Comparison of ENCODE assay signal across 18 cellular contexts in genomic region chr13:113632706-113633484, GRCh38. TPM values are rescaled to one million over a fixed set of nuclear protein-coding genes. Genes with fewer than 3 reads are reported as not detected.
"Had no signal": no experiment of that assay in that cellular context is flagged by ENCODE, and none has a peak within 500 bp of the region (broad histone marks: within the 10 kb centered on the region; RNA-seq: fewer than 3 reads in every experiment).

No MANE protein-coding gene starts in this region.

- DNase-seq: activated B cell treated with CpG ODN at 0.5 μM for 24 hours; activated CD4-positive, alpha-beta T cell treated with anti-CD3 and anti-CD28 coated beads, Interleukin-2, amount 10 ng/mL, durations not matched to agents 24 days and 14 days; foreskin melanocyte; mesenchymal stem cell; SK-N-SH; small intestine; substantia nigra had no signal

- FAIRE-seq: astrocyte, colon, endothelial cell of umbilical vein, pancreas, small intestine had no signal

- H3K27ac Mint-ChIP-seq: activated B cell treated with CpG ODN at 0.5 μM for 24 hours; activated CD4-positive, alpha-beta T cell treated with anti-CD3 and anti-CD28 coated beads, Interleukin-2, amount 10 ng/mL, durations not matched to agents 24 days and 14 days; neural progenitor cell; stimulated activated effector memory CD8-positive, alpha-beta T cell treated with anti-CD3 and anti-CD28 coated beads, Interleukin-12 subunit alpha, Interleukin-12 subunit beta, amount 100 ng/mL, for 72 hours; T-helper 1 cell treated with Interleukin-12 subunit alpha and Interleukin-12 subunit beta and Interleukin-4 antibody, amounts not matched to agents 30 μg/mL and 1 μg/mL, for 36 hours had no signal

- H3K4me3 Mint-ChIP-seq: activated B cell treated with CpG ODN at 0.5 μM for 24 hours; activated CD4-positive, alpha-beta T cell treated with anti-CD3 and anti-CD28 coated beads, Interleukin-2, amount 10 ng/mL, durations not matched to agents 24 days and 14 days; neural progenitor cell; stimulated activated effector memory CD8-positive, alpha-beta T cell treated with anti-CD3 and anti-CD28 coated beads, Interleukin-12 subunit alpha, Interleukin-12 subunit beta, amount 100 ng/mL, for 72 hours; T-helper 1 cell treated with Interleukin-12 subunit alpha and Interleukin-12 subunit beta and Interleukin-4 antibody, amounts not matched to agents 30 μg/mL and 1 μg/mL, for 36 hours had no signal

- H3K9me3 Mint-ChIP-seq: activated B cell treated with CpG ODN at 0.5 μM for 24 hours; activated CD4-positive, alpha-beta T cell treated with anti-CD3 and anti-CD28 coated beads, Interleukin-2, amount 10 ng/mL, durations not matched to agents 24 days and 14 days; neural progenitor cell; stimulated activated effector memory CD8-positive, alpha-beta T cell treated with anti-CD3 and anti-CD28 coated beads, Interleukin-12 subunit alpha, Interleukin-12 subunit beta, amount 100 ng/mL, for 72 hours; T-helper 1 cell treated with Interleukin-12 subunit alpha and Interleukin-12 subunit beta and Interleukin-4 antibody, amounts not matched to agents 30 μg/mL and 1 μg/mL, for 36 hours had no signal

- H3K4me1 Mint-ChIP-seq: activated B cell treated with CpG ODN at 0.5 μM for 24 hours had no signal

- H3K27me3 Mint-ChIP-seq: activated B cell treated with CpG ODN at 0.5 μM for 24 hours; activated CD4-positive, alpha-beta T cell treated with anti-CD3 and anti-CD28 coated beads, Interleukin-2, amount 10 ng/mL, durations not matched to agents 24 days and 14 days had no signal

- ATAC-seq: heart left ventricle; pancreas; stimulated activated effector memory CD8-positive, alpha-beta T cell treated with anti-CD3 and anti-CD28 coated beads, Interleukin-12 subunit alpha, Interleukin-12 subunit beta, amount 100 ng/mL, for 72 hours had no signal

RNA-seq across cellular contexts. Expression of gene ATP4B, which starts 25.1 kb away (rescaled TPM):
- total RNA-seq: activated B cell treated with CpG ODN at 0.5 μM for 24 hours; activated CD4-positive, alpha-beta T cell treated with anti-CD3 and anti-CD28 coated beads, Interleukin-2, amount 10 ng/mL, durations not matched to agents 24 days and 14 days; astrocyte; cardiac muscle cell; endothelial cell of umbilical vein; heart left ventricle; pancreas; renal cortical epithelial cell; upper lobe of left lung had no signal
- polyA plus RNA-seq: heart left ventricle, pancreas, SK-N-SH had no signal

RNA-seq across cellular contexts. Expression of gene GRK1, which starts 34.1 kb away (rescaled TPM):
- total RNA-seq: astrocyte, endothelial cell of umbilical vein, pancreas, renal cortical epithelial cell had no signal
- polyA plus RNA-seq: endothelial cell of umbilical vein had no signal
